In genomic region chr13:112647256-112647655, GRCh38 we compare ENCODE assay signal across 32 cellular contexts.
"Had no signal": no experiment of that assay in that cellular context is flagged by ENCODE, and none has a peak within 500 bp of the region (broad histone marks: within the 10 kb centered on the region; RNA-seq: fewer than 3 reads in every experiment).

No MANE protein-coding gene starts in this region.

- H3K4me1 Mint-ChIP-seq: activated CD4-positive, alpha-beta memory T cell treated with anti-CD3 and anti-CD28 coated beads, Interleukin-2, amount 10 ng/mL, durations not matched to agents 7 days and 5 days had no signal

- H3K4me3 Mint-ChIP-seq: activated CD4-positive, alpha-beta memory T cell treated with anti-CD3 and anti-CD28 coated beads, Interleukin-2, amount 10 ng/mL, durations not matched to agents 7 days and 5 days; activated naive CD4-positive, alpha-beta T cell treated with anti-CD3 and anti-CD28 coated beads for 36 hours; activated T-cell treated with anti-CD3 and anti-CD28 coated beads, Interleukin-2, amount 50 U/mL, for 24 hours had no signal

- H3K36me3 ChIP-seq: adrenal gland, breast epithelium, MG63, WERI-Rb-1 had no signal

- H3K36me3 Mint-ChIP-seq: activated naive CD4-positive, alpha-beta T cell treated with anti-CD3 and anti-CD28 coated beads, Interleukin-2, amount 50 U/mL, for 72 hours had no signal

- FAIRE-seq: astrocyte, RCC 7860 had no signal

- ATAC-seq: activated naive CD4-positive, alpha-beta T cell treated with anti-CD3 and anti-CD28 coated beads, Interleukin-2, amount 50 U/mL, for 72 hours had no signal

- H3K4me3 ChIP-seq: adrenal gland, body of pancreas, breast epithelium, MG63, PC-9 had no signal

- H2AFZ ChIP-seq: PC-9 had no signal

- H3K4me1 ChIP-seq: adrenal gland, breast epithelium had no signal

- H3K9me3 Mint-ChIP-seq: activated CD4-positive, alpha-beta memory T cell treated with anti-CD3 and anti-CD28 coated beads, Interleukin-2, amount 10 ng/mL, durations not matched to agents 7 days and 5 days; activated naive CD4-positive, alpha-beta T cell treated with anti-CD3 and anti-CD28 coated beads for 36 hours; activated naive CD4-positive, alpha-beta T cell treated with anti-CD3 and anti-CD28 coated beads, Interleukin-2, amount 50 U/mL, for 72 hours; activated T-cell treated with anti-CD3 and anti-CD28 coated beads, Interleukin-2, amount 50 U/mL, for 24 hours had no signal

- H3K27me3 Mint-ChIP-seq: activated T-cell treated with anti-CD3 and anti-CD28 coated beads, Interleukin-2, amount 50 U/mL, for 24 hours had no signal

- H3K27ac Mint-ChIP-seq: activated CD4-positive, alpha-beta memory T cell treated with anti-CD3 and anti-CD28 coated beads, Interleukin-2, amount 10 ng/mL, durations not matched to agents 7 days and 5 days; activated naive CD4-positive, alpha-beta T cell treated with anti-CD3 and anti-CD28 coated beads for 36 hours; activated naive CD4-positive, alpha-beta T cell treated with anti-CD3 and anti-CD28 coated beads, Interleukin-2, amount 50 U/mL, for 72 hours; activated T-cell treated with anti-CD3 and anti-CD28 coated beads, Interleukin-2, amount 50 U/mL, for 24 hours had no signal

- H3K27me3 ChIP-seq: adrenal gland, body of pancreas, breast epithelium, MG63 had no signal

- H3K27ac ChIP-seq: adrenal gland, breast epithelium, PC-9, RWPE1, WERI-Rb-1 had no signal

- DNase-seq: activated CD4-positive, alpha-beta memory T cell treated with anti-CD3 and anti-CD28 coated beads, Interleukin-2, amount 10 ng/mL, durations not matched to agents 7 days and 5 days; activated CD4-positive, alpha-beta T cell treated with anti-CD3 and anti-CD28 coated beads for 1 hour; activated CD4-positive, alpha-beta T cell treated with anti-CD3 and anti-CD28 coated beads for 48 hours; activated CD4-positive, CD25-positive, alpha-beta regulatory T cell; activated gamma-delta T cell treated with Interleukin-2 at 50 U/mL for 16 hours; activated naive CD4-positive, alpha-beta T cell treated with anti-CD3 and anti-CD28 coated beads for 36 hours; activated T-cell treated with anti-CD3 and anti-CD28 coated beads, Interleukin-2, amount 50 U/mL, for 24 hours; body of pancreas; caudate nucleus; Kasumi-1; KG1; MG63; NCI-H1048; NCI-H1436 treated with DMSO at 0.1 percent for 48 hours; NCI-H1694 treated with DMSO at 0.1 percent for 48 hours; NCI-H2029; NCI-H345; NCI-H524 treated with DMSO at 0.1 percent for 48 hours; NK-92 treated with Interleukin-12 subunit alpha and Interleukin-12 subunit beta, amount 100 ng/mL, for 24 hours; PC-9; Right ventricle myocardium superior; SW 1271; T-helper 1 cell; T-helper 2 cell; T-helper 9 cell; WERI-Rb-1 had no signal

- H3K9me3 ChIP-seq: adrenal gland, body of pancreas, breast epithelium, MG63 had no signal

- H3K4me2 ChIP-seq: PC-9 had no signal
